14 cellular contexts compared by ENCODE assay signal in genomic region chr1:98962156-98962555, GRCh38. TPM values are rescaled to one million over a fixed set of nuclear protein-coding genes. Genes with fewer than 3 reads are reported as not detected.
A peak's percentile ranks its signal among the peaks of the same experiment; 100 is the strongest.
DNase-seq lines count a peak whose midpoint lies in the region; ATAC-seq and TF ChIP-seq lines count a peak whose summit lies in the region.
"Had no signal": no experiment of that assay in that cellular context is flagged by ENCODE, and none has a peak within 500 bp of the region (broad histone marks: within the 10 kb centered on the region; RNA-seq: fewer than 3 reads in every experiment).

No MANE protein-coding gene starts in this region.

- H3K9me3 Mint-ChIP-seq in activated CD4-positive, alpha-beta T cell treated with anti-CD3 and anti-CD28 coated beads for 36 hours (ENCODE audit: low read depth), result no peaks in the 10 kb centered on the region

- no peak for TF ChIP-seq RAD21 in IMR-90 (IDR thresholded peaks at IDR 0.05; ENCODE audit: low read length)

- peak overlapping the region; percentile 39 to 81; a peak in 3 of 4 replicates for H4K8ac ChIP-seq in IMR-90 (ENCODE audit: low read depth in 2 of 2, low read length in 2 of 2)

- H2BK20ac ChIP-seq in IMR-90 (ENCODE audit: low read depth, low read length), result peak overlapping the region; percentile 81; the same call in 1 of the 2 replicates

- no peak overlapping the region for H3K27ac Mint-ChIP-seq in activated CD4-positive, alpha-beta T cell treated with anti-CD3 and anti-CD28 coated beads for 36 hours
- H3K27ac Mint-ChIP-seq: CD8-positive, alpha-beta memory T cell had no signal

- no peaks in the 10 kb centered on the region for H3K27me3 ChIP-seq in BJ (ENCODE audit: control insufficient read depth, insufficient read depth, low read length)
- no peaks in the 10 kb centered on the region for H3K27me3 ChIP-seq in IMR-90 (ENCODE audit: control insufficient read depth, insufficient read depth, low read length)
- H3K27me3 ChIP-seq: BLaER1 had no signal

- no peak overlapping the region for H3K4me3 Mint-ChIP-seq in activated CD4-positive, alpha-beta T cell treated with anti-CD3 and anti-CD28 coated beads for 36 hours

- H4K5ac ChIP-seq in IMR-90 (ENCODE audit: low read depth, low read length), result peak overlapping the region; percentile 95; the same call in 1 of the 2 replicates

- H3K36me3 ChIP-seq in BJ (ENCODE audit: control insufficient read depth, insufficient read depth, low read length), result no peaks in the 10 kb centered on the region
- no peaks in the 10 kb centered on the region for H3K36me3 ChIP-seq in IMR-90 (ENCODE audit: control insufficient read depth, insufficient read depth, low read length)
- H3K36me3 ChIP-seq: BLaER1 had no signal

- CTCF ChIA-PET in BJ (lab: Yijun Ruan, JAX) (interaction anchor here (0.7 to 1.4 kb wide), 2 partner anchors 11 to 62 kb away, joined by 3 read pairs; no protein-coding TSS in a partner anchor), IMR-90 (lab: Yijun Ruan, JAX) (no interaction called here)
- CTCF ChIA-PET in activated CD4-positive, alpha-beta T cell treated with anti-CD3 and anti-CD28 coated beads for 36 hours (lab: Charles Lee), result no interaction called here

- no peak overlapping the region for H2AFZ ChIP-seq in IMR-90 (replicated peaks; ENCODE audit: low read length, poor library complexity)

- H3K9ac ChIP-seq in IMR-90 (ENCODE audit: low read depth, low read length), result no peak overlapping the region
- H3K9ac ChIP-seq: BLaER1 had no signal

- TF ChIP-seq CTCF in BJ (IDR thresholded peaks at IDR 0.05; ENCODE audit: insufficient read depth, low read depth, low read length) (no peak), IMR-90 (conservative IDR thresholded peaks at IDR 0.05; ENCODE audit: low read depth, low read length) (no peak), cardiac fibroblast (IDR thresholded peaks at IDR 0.05; ENCODE audit: low read depth, low read length) (no peak), fibroblast of villous mesenchyme (IDR thresholded peaks at IDR 0.05; ENCODE audit: insufficient read depth, low read depth, low read length) (no peak)

- peak overlapping the region; percentile 62; the same call in 2 of the 3 replicates for H2BK15ac ChIP-seq in IMR-90 (ENCODE audit: low read depth, low read length)

- peaks cover 10% of the 10 kb centered on the region for H3K4me1 Mint-ChIP-seq in activated CD4-positive, alpha-beta T cell treated with anti-CD3 and anti-CD28 coated beads for 36 hours

- peaks cover 11% of the 10 kb centered on the region for H3K4me1 ChIP-seq in IMR-90 (ENCODE audit: control insufficient read depth, insufficient read depth, low read length)
- H3K4me1 ChIP-seq: BLaER1 had no signal

- H3K23ac ChIP-seq in IMR-90 (ENCODE audit: low read depth, low read length), result no peak overlapping the region

- H3K27ac ChIP-seq in IMR-90 (ENCODE audit: insufficient read depth, low read length), result peak overlapping the region; percentile 95; the same call in 1 of the 2 replicates
- H3K27ac ChIP-seq: BLaER1 had no signal

- H3K56ac ChIP-seq in IMR-90 (ENCODE audit: extremely low read depth, insufficient read depth, low read length), result no peak overlapping the region

- intact Hi-C loops in IMR-90 (cut with micrococcal nuclease), result no loop called here
- intact Hi-C loops in activated CD4-positive, alpha-beta T cell treated with anti-CD3 and anti-CD28 coated beads for 36 hours (cut with DNase I, micrococcal nuclease), result no loop called here

- H4K20me1 ChIP-seq in IMR-90 (ENCODE audit: insufficient read depth, low read length), result no peaks in the 10 kb centered on the region
- H4K20me1 ChIP-seq: BLaER1 had no signal

- H3K4me3 ChIP-seq in BJ (ENCODE audit: low read depth, low read length), result no peak overlapping the region
- no peak overlapping the region for H3K4me3 ChIP-seq in IMR-90 (ENCODE audit: insufficient read depth, low read depth, low read length)
- H3K4me3 ChIP-seq in cardiac fibroblast (replicated peaks in 1 of 2; ENCODE audit: low read depth in 2 of 2, low read length in 2 of 2), result no peak overlapping the region
- H3K4me3 ChIP-seq in fibroblast of villous mesenchyme (ENCODE audit: low read depth, low read length), result no peak overlapping the region
- H3K4me3 ChIP-seq: BLaER1 had no signal

- H2BK120ac ChIP-seq in IMR-90 (ENCODE audit: low read depth, low read length), result peak overlapping the region; percentile 78

- H2AK9ac ChIP-seq in IMR-90 (replicated peaks; ENCODE audit: low read depth, low read length, poor library complexity), result no peak overlapping the region

- DNase-seq in BJ (ENCODE audit: low read depth), result peak; percentile 13
- peak; percentile 80 for DNase-seq in IMR-90
- DNase-seq in cardiac fibroblast (ENCODE audit: low read depth in 2 of 2), result peak; percentile 5 to 42
- peak; percentile 40 for DNase-seq in fibroblast of villous mesenchyme (ENCODE audit: low read depth)
- no peak for DNase-seq in AG08396 (ENCODE audit: low spot score)
- no peak for DNase-seq in SKM-1 (lab: John Stamatoyannopoulos, UW; ENCODE audit: unreplicated experiment)
- DNase-seq in activated CD4-positive, alpha-beta T cell treated with anti-CD3 and anti-CD28 coated beads for 36 hours, result no peak
- DNase-seq: CD8-positive, alpha-beta memory T cell; H7; NCI-H146; NCI-H2227 treated with DMSO at 0.1 percent for 48 hours had no signal

- POLR2A ChIA-PET in BJ (lab: Charles Lee), result no interaction called here
- POLR2A ChIA-PET in IMR-90 (lab: Charles Lee; ENCODE audit: unreplicated experiment), result no interaction called here
- POLR2A ChIA-PET in activated CD4-positive, alpha-beta T cell treated with anti-CD3 and anti-CD28 coated beads for 36 hours (lab: Charles Lee), result no interaction called here

- peak overlapping the region; percentile 98; the same call in 1 of the 2 replicates for H3K18ac ChIP-seq in IMR-90 (ENCODE audit: low read depth, low read length)

- no peaks in the 10 kb centered on the region for H3K79me1 ChIP-seq in IMR-90 (ENCODE audit: low read depth in 1 of 2, low read length in 2 of 2)

- peak overlapping the region; percentile 78; the same call in 1 of the 2 replicates for H4K91ac ChIP-seq in IMR-90 (ENCODE audit: insufficient read depth, low read depth, low read length)

- H3K27me3 Mint-ChIP-seq in activated CD4-positive, alpha-beta T cell treated with anti-CD3 and anti-CD28 coated beads for 36 hours, result peaks cover 3% of the 10 kb centered on the region

- peak overlapping the region; percentile 55; the same call in 1 of the 2 replicates for H3K4me2 ChIP-seq in IMR-90 (ENCODE audit: low read depth, low read length)
- H3K4me2 ChIP-seq: BLaER1 had no signal

- in situ Hi-C loops in IMR-90 (cut with MboI; ENCODE audit: low sequenced_read_pairs), result no loop called here

- dilution Hi-C loops in IMR-90 (cut with HindIII; ENCODE audit: low sequenced_read_pairs, unreplicated experiment), result no loop called here

- TF ChIP-seq POLR2A in IMR-90 (IDR thresholded peaks at IDR 0.05; ENCODE audit: low read depth, low read length), result no peak

- no peaks in the 10 kb centered on the region; the same call in 1 of the 2 replicates for H3K9me1 ChIP-seq in IMR-90 (ENCODE audit: insufficient read depth, low read length)

- H2BK5ac ChIP-seq in IMR-90 (ENCODE audit: low read depth, low read length, poor library complexity, severe bottlenecking), result peak overlapping the region; percentile 77

- ATAC-seq in IMR-90 (ENCODE audit: low read depth) (peak; percentile 61; the same call in 1 of the 2 replicates), GM19328 (IDR thresholded peaks at IDR 0.05; ENCODE audit: unreplicated experiment) (no peak)
- no peak for ATAC-seq in activated CD4-positive, alpha-beta T cell treated with anti-CD3 and anti-CD28 coated beads for 36 hours

- H3K9me3 ChIP-seq in IMR-90 (ENCODE audit: control insufficient read depth, insufficient read depth, low read length), result no peaks in the 10 kb centered on the region
- H3K9me3 ChIP-seq: BLaER1 had no signal

- peak overlapping the region; percentile 21; the same call in 1 of the 2 replicates for H3K4ac ChIP-seq in IMR-90 (ENCODE audit: low read depth, low read length)

- H2AK5ac ChIP-seq in IMR-90 (ENCODE audit: low read depth, low read length), result peak overlapping the region; percentile 20; the same call in 1 of the 2 replicates

- no peaks in the 10 kb centered on the region for H3K36me3 Mint-ChIP-seq in activated CD4-positive, alpha-beta T cell treated with anti-CD3 and anti-CD28 coated beads for 36 hours (ENCODE audit: low read depth)
- H3K36me3 Mint-ChIP-seq: CD8-positive, alpha-beta memory T cell had no signal

- no peak overlapping the region for H3K14ac ChIP-seq in IMR-90 (replicated peaks; ENCODE audit: low read depth, low read length)

- no TSS peak for BruUV-seq in IMR-90 (replicated peaks; lab: Mats Ljungman, UMichigan)

TF ChIP-seq in IMR-90, 13 proteins besides CTCF, POLR2A, EP300 and RAD21:
- TF ChIP-seq CHD1 (IDR thresholded peaks at IDR 0.05; ENCODE audit: low read depth, low read length), result no peak
- TF ChIP-seq SMC3 (IDR thresholded peaks at IDR 0.05; ENCODE audit: low read depth, low read length), result no peak
- no peak for TF ChIP-seq MAZ (IDR thresholded peaks at IDR 0.05; ENCODE audit: borderline replicate concordance, low read depth, low read length)
- TF ChIP-seq CEBPB (IDR thresholded peaks at IDR 0.05; ENCODE audit: low read depth, low read length), result peak; percentile 97

RNA-seq across cellular contexts. Expression of gene PLPPR5, which starts 42.5 kb away (rescaled TPM):
- polyA plus RNA-seq in BJ (2011; rRNA removed) (not detected in 2 replicates), IMR-90 (2012; rRNA removed) (0.05 and 0.06 TPM in 2 replicates)
- polyA minus RNA-seq in BJ (2011; rRNA and poly(A)+ RNA removed), result not detected in 2 replicates
- total RNA-seq in IMR-90 (2012; rRNA removed) (under 0.01 TPM in 2 replicates), fibroblast of villous mesenchyme (not detected in 2 replicates)
- polyA plus RNA-seq in IMR-90 (2012; cell fraction: cytosol; rRNA removed), result 0.02 and 0.03 TPM in 2 replicates
- 0.01 TPM in 1 of 2 replicates, not detected in the other for polyA plus RNA-seq in IMR-90 (2012; cell fraction: nucleus; rRNA removed; ENCODE audit: low replicate concordance)
- total RNA-seq in activated CD4-positive, alpha-beta T cell treated with anti-CD3 and anti-CD28 coated beads for 36 hours, result not detected
- total RNA-seq: A673; CD8-positive, alpha-beta memory T cell had no signal
- polyA plus RNA-seq: CD8-positive, alpha-beta memory T cell had no signal

Comparison
In these comparisons a context has a peak if more than half of its experiments do, and no peak if none do; other contexts are left out.
1. DNase-seq: peak in BJ (single experiment), IMR-90 (single experiment), cardiac fibroblast (2 of 2) and fibroblast of villous mesenchyme (single experiment); none in AG08396 (single experiment), SKM-1 (single experiment) and activated CD4-positive, alpha-beta T cell treated with anti-CD3 and anti-CD28 coated beads for 36 hours (single experiment).